In genomic region chr5:168047043-168047668, GRCh38 we compare ENCODE assay signal across 8 cellular contexts.
DNase-seq lines count a peak whose midpoint lies in the region; ATAC-seq and TF ChIP-seq lines count a peak whose summit lies in the region.

No MANE protein-coding gene starts in this region.

- H3K9me3 ChIP-seq in PC-3 (ENCODE audit: low read length) = no peaks in the 10 kb centered on the region
- no peaks in the 10 kb centered on the region for H3K9me3 ChIP-seq in effector memory CD4-positive, alpha-beta T cell (ENCODE audit: control insufficient read depth, low read length)

- no peak overlapping the region for H3K4me2 ChIP-seq in PC-3 (ENCODE audit: low read length)

- H3K27ac Mint-ChIP-seq in osteocyte (ENCODE audit: unreplicated experiment) = no peak overlapping the region

- CTCF ChIA-PET in PC-3 (lab: Charles Lee) = interaction anchor here (0.5 kb wide), 2 partner anchors 172 to 477 kb away, joined by 4 to 5 read pairs; no protein-coding TSS in a partner anchor

- H3K27me3 Mint-ChIP-seq in osteocyte (ENCODE audit: unreplicated experiment) = peaks cover 4% of the 10 kb centered on the region

- no peak overlapping the region for H3K9ac ChIP-seq in PC-3 (ENCODE audit: low read length)

- H3F3A ChIP-seq in PC-3 (ENCODE audit: low read length, unreplicated experiment) = no peaks in the 10 kb centered on the region

- H3K36me3 ChIP-seq in PC-3 (ENCODE audit: low read depth, low read length) = no peaks in the 10 kb centered on the region
- no peaks in the 10 kb centered on the region for H3K36me3 ChIP-seq in effector memory CD4-positive, alpha-beta T cell (ENCODE audit: control insufficient read depth, insufficient read depth, low read length)

- no TSS peak for BruUV-seq in PC-3 (replicated peaks; lab: Mats Ljungman, UMichigan)

- no peaks in the 10 kb centered on the region for H3K9me3 Mint-ChIP-seq in osteocyte (ENCODE audit: unreplicated experiment)

- intact Hi-C loops in PC-3 (cut with micrococcal nuclease) = loop anchor here (1.0 to 5.0 kb wide), 2 partner anchors 465 to 1085 kb away; no protein-coding TSS in a partner anchor

- H3K27me3 ChIP-seq in PC-3 (ENCODE audit: low read length) = peaks cover 61% of the 10 kb centered on the region
- H3K27me3 ChIP-seq in effector memory CD4-positive, alpha-beta T cell (replicated peaks; ENCODE audit: control insufficient read depth, insufficient read depth, low read length, poor library complexity, severe bottlenecking) = no peaks in the 10 kb centered on the region

- in situ Hi-C loops in GM13977 (cut with MboI; ENCODE audit: low pct_unique_long_range_greater_than_20kb, low sequenced_read_pairs, unreplicated experiment) = no loop called here

- H3K4me3 Mint-ChIP-seq in osteocyte (ENCODE audit: unreplicated experiment) = no peak overlapping the region

- no peaks in the 10 kb centered on the region for H3K4me1 ChIP-seq in PC-3 (ENCODE audit: insufficient read depth, low read length)
- H3K4me1 ChIP-seq in effector memory CD4-positive, alpha-beta T cell (ENCODE audit: control insufficient read depth, insufficient read depth, low read length, poor library complexity, severe bottlenecking) = no peaks in the 10 kb centered on the region

- no peak overlapping the region for H2AFZ ChIP-seq in PC-3 (ENCODE audit: low read length)

- POLR2A ChIA-PET in PC-3 (lab: Charles Lee; ENCODE audit: unreplicated experiment) = no interaction called here

- no peaks in the 10 kb centered on the region for H3K79me2 ChIP-seq in PC-3 (ENCODE audit: low read length)

- ATAC-seq in PC-3 = peak; percentile 87
- ATAC-seq in HG03460 (IDR thresholded peaks at IDR 0.05; ENCODE audit: unreplicated experiment) = no peak

- no peaks in the 10 kb centered on the region for H3K36me3 Mint-ChIP-seq in osteocyte (ENCODE audit: unreplicated experiment)

- TF ChIP-seq CTCF in GM13977 (IDR thresholded peaks at IDR 0.05; ENCODE audit: extremely low read depth, insufficient read depth, missing control alignments) (peak; percentile 36), PC-3 (conservative IDR thresholded peaks at IDR 0.05; ENCODE audit: low read depth, low read length) (peak; percentile 75), fibroblast of mammary gland (conservative IDR thresholded peaks at IDR 0.05; ENCODE audit: control insufficient read depth, insufficient read depth, low read depth, low read length) (peak; percentile 28), osteocyte (IDR thresholded peaks at IDR 0.05) (peak; percentile 65)

- no peaks in the 10 kb centered on the region for H3K9me2 ChIP-seq in PC-3 (replicated peaks; ENCODE audit: low read length)

- no peak overlapping the region for H3K27ac ChIP-seq in PC-3 (ENCODE audit: low read length)
- H3K27ac ChIP-seq in effector memory CD4-positive, alpha-beta T cell (ENCODE audit: insufficient read depth, low read length, poor library complexity, severe bottlenecking) = no peak overlapping the region

- DNase-seq in AG20443 (ENCODE audit: low spot score) (peak; percentile 41), GM13977 (ENCODE audit: low spot score) (peak; percentile 25), HT-29 (ENCODE audit: low spot score) (peak; percentile 65), PC-3 (peak; percentile 66), fibroblast of mammary gland (ENCODE audit: low read depth) (peak; percentile 51), osteocyte (ENCODE audit: extremely low spot score, unreplicated experiment) (no peak)
- no peak for DNase-seq in effector memory CD4-positive, alpha-beta T cell

- peaks cover 4% of the 10 kb centered on the region for H3K4me1 Mint-ChIP-seq in osteocyte (ENCODE audit: unreplicated experiment)

- no peaks in the 10 kb centered on the region for H4K20me1 ChIP-seq in PC-3 (ENCODE audit: low read length)

- H3K4me3 ChIP-seq in PC-3 (ENCODE audit: low read length) (no peak overlapping the region), fibroblast of mammary gland (ENCODE audit: control insufficient read depth, low read depth, low read length) (no peak overlapping the region)
- H3K4me3 ChIP-seq in effector memory CD4-positive, alpha-beta T cell (ENCODE audit: insufficient read depth, low read depth, low read length, poor library complexity, severe bottlenecking) = no peak overlapping the region

Comparison
In these comparisons a context has a peak if more than half of its experiments do, and no peak if none do; other contexts are left out.
1. DNase-seq: peak in AG20443 (single experiment), GM13977 (single experiment), HT-29 (single experiment), PC-3 (single experiment) and fibroblast of mammary gland (single experiment); none in osteocyte (single experiment) and effector memory CD4-positive, alpha-beta T cell (0 of 3).
2. Peak in every context shown above with its lines, with median percentiles within 50 percentile points of each other: CTCF ChIP-seq.